8 cellular contexts compared by ENCODE assay signal in genomic region chr15:74320358-74321247, GRCh38. TPM values are rescaled to one million over a fixed set of nuclear protein-coding genes. Genes with fewer than 3 reads are reported as not detected.
A peak's percentile ranks its signal among the peaks of the same experiment; 100 is the strongest.
DNase-seq lines count a peak whose midpoint lies in the region; ATAC-seq and TF ChIP-seq lines count a peak whose summit lies in the region.

No MANE protein-coding gene starts in this region.

- intact Hi-C loops in OCI-LY7 (cut with micrococcal nuclease; ENCODE audit: unreplicated experiment) = loop anchor here (5.0 kb wide), 1 partner anchor 348 kb away; no protein-coding TSS in a partner anchor

- peaks cover 14% of the 10 kb centered on the region for H3K4me1 ChIP-seq in CD4-positive, CD25-positive, alpha-beta regulatory T cell (ENCODE audit: control insufficient read depth, insufficient read depth, low read length, poor library complexity, severe bottlenecking)
- peaks cover 10% of the 10 kb centered on the region for H3K4me1 ChIP-seq in HEK293 (ENCODE audit: control insufficient read depth, insufficient read depth, low read length)
- peaks cover 5% of the 10 kb centered on the region for H3K4me1 ChIP-seq in OCI-LY7 (ENCODE audit: insufficient read depth, low read length, poor library complexity, severe bottlenecking)
- H3K4me1 ChIP-seq in thoracic aorta (ENCODE audit: control insufficient read depth in 1 of 2, low read depth in 2 of 2) = peaks cover 31 to 44% of the 10 kb centered on the region in 2 donors

- no peaks in the 10 kb centered on the region for H3K27me3 Mint-ChIP-seq in CD4-positive, CD25-positive, alpha-beta regulatory T cell

- no peaks in the 10 kb centered on the region for H3K79me2 ChIP-seq in OCI-LY7 (ENCODE audit: insufficient read depth, low read depth, low read length)

- no TSS peak for BruUV-seq in OCI-LY7 (replicated peaks; lab: Mats Ljungman, UMichigan)

- H3K4me2 ChIP-seq in OCI-LY7 (ENCODE audit: low read length) = no peak overlapping the region

- no peak overlapping the region for H3K4me3 ChIP-seq in CD4-positive, CD25-positive, alpha-beta regulatory T cell (ENCODE audit: low read depth, low read length)
- H3K4me3 ChIP-seq in HEK293 (ENCODE audit: low read depth, low read length) = no peak overlapping the region
- no peak overlapping the region for H3K4me3 ChIP-seq in OCI-LY7 (ENCODE audit: low read depth, low read length, poor library complexity, severe bottlenecking)
- H3K4me3 ChIP-seq in astrocyte of the cerebellum (ENCODE audit: low read depth, low read length) = no peak overlapping the region
- H3K4me3 ChIP-seq in thoracic aorta = no peak overlapping the region

- peaks cover 0 to 1% (median 0%) of the 10 kb centered on the region in 7 donors for H3K9me3 Mint-ChIP-seq in CD4-positive, CD25-positive, alpha-beta regulatory T cell

- H3K36me3 ChIP-seq in CD4-positive, CD25-positive, alpha-beta regulatory T cell (ENCODE audit: control insufficient read depth, insufficient read depth, low read length) = no peaks in the 10 kb centered on the region
- H3K36me3 ChIP-seq in HEK293 (ENCODE audit: control insufficient read depth in 2 of 2, insufficient read depth in 1 of 2, low read length in 2 of 2) = no peaks in the 10 kb centered on the region
- H3K36me3 ChIP-seq in OCI-LY7 (ENCODE audit: insufficient read depth, low read length) = no peaks in the 10 kb centered on the region
- no peaks in the 10 kb centered on the region for H3K36me3 ChIP-seq in thoracic aorta

- peaks cover 0 to 36% (median under 1%) of the 10 kb centered on the region in 4 donors for H3K4me1 Mint-ChIP-seq in CD4-positive, CD25-positive, alpha-beta regulatory T cell

- no peak overlapping the region for H3K4me3 Mint-ChIP-seq in CD4-positive, CD25-positive, alpha-beta regulatory T cell

- H2AFZ ChIP-seq in OCI-LY7 (ENCODE audit: low read length) = no peak overlapping the region

- POLR2A ChIA-PET in HEK293 (lab: Yijun Ruan, JAX) (interaction anchor here (0.6 kb wide), 1 partner anchor 22 kb away, joined by 4 read pairs; no protein-coding TSS in a partner anchor), OCI-LY7 (lab: Charles Lee) (no interaction called here)

- no peaks in the 10 kb centered on the region for H3K9me3 ChIP-seq in CD4-positive, CD25-positive, alpha-beta regulatory T cell (ENCODE audit: control insufficient read depth in 2 of 2, low read length in 2 of 2)
- H3K9me3 ChIP-seq in HEK293 (ENCODE audit: control insufficient read depth, insufficient read depth, low read depth, low read length) (no peaks in the 10 kb centered on the region), OCI-LY7 (ENCODE audit: low read length) (no peaks in the 10 kb centered on the region), thoracic aorta (no peaks in the 10 kb centered on the region)

- in situ Hi-C loops in astrocyte of the cerebellum (cut with HindIII; ENCODE audit: low sequenced_read_pairs) = loop anchor here (25.0 kb wide), 1 partner anchor 333 kb away; the partner anchor contains the start of genes PML and STOML1

- H3K36me3 Mint-ChIP-seq in CD4-positive, CD25-positive, alpha-beta regulatory T cell = no peaks in the 10 kb centered on the region

- H3K27ac ChIP-seq in CD4-positive, CD25-positive, alpha-beta regulatory T cell (ENCODE audit: insufficient read depth, low read length, poor library complexity, severe bottlenecking) = no peak overlapping the region
- H3K27ac ChIP-seq in HEK293 (ENCODE audit: extremely low read depth, low read depth, low read length) (no peak overlapping the region), OCI-LY7 (ENCODE audit: low read depth, low read length, poor library complexity, severe bottlenecking) (no peak overlapping the region), thoracic aorta (peak overlapping the region in 1 of 2 donors; percentile 13)

- H4K20me1 ChIP-seq in OCI-LY7 (ENCODE audit: insufficient read depth, low read length) = no peaks in the 10 kb centered on the region

- ATAC-seq in CD4-positive, CD25-positive, alpha-beta regulatory T cell (ENCODE audit: low read depth in 2 of 2) = no peak
- no peak for ATAC-seq in thoracic aorta (ENCODE audit: insufficient number of reproducible peaks, low FRiP score, low read depth)
- no peak for ATAC-seq in GM18867 (IDR thresholded peaks at IDR 0.05; ENCODE audit: unreplicated experiment)

- peak overlapping the region in 2 of 3 donors; percentile 54 to 73 for H3K27ac Mint-ChIP-seq in CD4-positive, CD25-positive, alpha-beta regulatory T cell

- peak in 1 of 3 donors; percentile 24 for DNase-seq in CD4-positive, CD25-positive, alpha-beta regulatory T cell
- DNase-seq in OCI-LY7 (ENCODE audit: low spot score) = peak; percentile 43
- DNase-seq in astrocyte of the cerebellum (ENCODE audit: low read depth) = no peak
- DNase-seq in kidney tubule cell (ENCODE audit: low spot score) = peak; percentile 29
- DNase-seq in thoracic aorta (ENCODE audit: low spot score) = no peak
- no peak for DNase-seq in GF-D8 (lab: John Stamatoyannopoulos, UW)

- TF ChIP-seq CTCF in HEK293 (tag by site-specific recombination; IDR thresholded peaks at IDR 0.05) (peak; percentile 72), OCI-LY7 (conservative IDR thresholded peaks at IDR 0.05; ENCODE audit: low read length) (peak; percentile 76), astrocyte of the cerebellum (IDR thresholded peaks at IDR 0.05; ENCODE audit: low read depth, low read length, missing control alignments) (peak; percentile 76), thoracic aorta (IDR thresholded peaks at IDR 0.05) (peak; percentile 46)

- H3K9me2 ChIP-seq in OCI-LY7 (ENCODE audit: insufficient read depth, low read length) = no peaks in the 10 kb centered on the region

- no peaks in the 10 kb centered on the region for H3K27me3 ChIP-seq in CD4-positive, CD25-positive, alpha-beta regulatory T cell (ENCODE audit: control insufficient read depth, insufficient read depth, low read length)
- H3K27me3 ChIP-seq in thoracic aorta (replicated peaks; ENCODE audit: insufficient read depth) = no peaks in the 10 kb centered on the region

- CTCF ChIA-PET in HEK293 (lab: Yijun Ruan, JAX) = interaction anchor here (0.6 to 16.8 kb wide), 36 partner anchors 10 to 954 kb away, joined by 3 to 301 read pairs (median 4); partner anchors contain the start of gene ISLR2
- CTCF ChIA-PET in OCI-LY7 (lab: Charles Lee; ENCODE audit: unreplicated experiment) = no interaction called here

TF ChIP-seq in HEK293, 187 proteins besides CTCF, POLR2A, EP300 and RAD21:
- TF ChIP-seq KLF8 (tag by site-specific recombination; IDR thresholded peaks at IDR 0.05) = no peak
- 0 out of 2 replicates have a peak, but pooled peaks have one; percentile 41 for TF ChIP-seq GLIS2 (tag by site-specific recombination; IDR thresholded peaks at IDR 0.05)
- TF ChIP-seq WT1 (tag by site-specific recombination; IDR thresholded peaks at IDR 0.05) = 0 out of 2 replicates have a peak, but pooled peaks have one; percentile 22
- TF ChIP-seq GLIS1 (tag by site-specific recombination; IDR thresholded peaks at IDR 0.05) = peak; percentile 90
- peak; percentile 38; the same call in 1 of the 2 replicates for TF ChIP-seq PATZ1 (tag by site-specific recombination; IDR thresholded peaks at IDR 0.05)
- no peak for TF ChIP-seq ZNF624 (tag by site-specific recombination; IDR thresholded peaks at IDR 0.05)
- peak; percentile 90; the same call in 1 of the 2 replicates for TF ChIP-seq TRIM28 (IDR thresholded peaks at IDR 0.05; ENCODE audit: borderline replicate concordance, low read length)
- TF ChIP-seq ZNF600 (tag by site-specific recombination; IDR thresholded peaks at IDR 0.05) = 0 out of 2 replicates have a peak, but pooled peaks have one; percentile 36
- TF ChIP-seq KLF1 (tag by site-specific recombination; IDR thresholded peaks at IDR 0.05) = peak; percentile 46; the same call in 1 of the 2 replicates

RNA-seq across cellular contexts. Expression of gene CYP11A1, which starts 46.8 kb away (rescaled TPM):
- total RNA-seq in CD4-positive, CD25-positive, alpha-beta regulatory T cell = not detected
- polyA plus RNA-seq in CD4-positive, CD25-positive, alpha-beta regulatory T cell = not detected
- not detected in 2 replicates for total RNA-seq in OCI-LY7 (2014; rRNA removed; shearing (Covaris generic))
- total RNA-seq in OCI-LY7 (2022) = not detected in 2 replicates
- total RNA-seq in thoracic aorta = not detected

Comparison
In these comparisons a context has a peak if more than half of its experiments do, and no peak if none do; other contexts are left out.
1. DNase-seq: peak in OCI-LY7 (single experiment) and kidney tubule cell (single experiment); none in astrocyte of the cerebellum (single experiment), thoracic aorta (single experiment) and GF-D8 (single experiment).
2. Peak in every context shown above with its lines, with median percentiles within 50 percentile points of each other: CTCF ChIP-seq.